23 cellular contexts compared by ENCODE assay signal in genomic region chr5:92741906-92742305, GRCh38.
"Had no signal": no experiment of that assay in that cellular context is flagged by ENCODE, and none has a peak within 500 bp of the region (broad histone marks: within the 10 kb centered on the region; RNA-seq: fewer than 3 reads in every experiment).

No MANE protein-coding gene starts in this region.

- H3K36me3 ChIP-seq: gastroesophageal sphincter, heart left ventricle, neural progenitor cell, prostate gland, right atrium auricular region, tibial artery, upper lobe of right lung, uterus had no signal

- H3K9ac ChIP-seq: neural progenitor cell had no signal

- H3K9me3 ChIP-seq: gastroesophageal sphincter, prostate gland, testis, tibial artery, upper lobe of right lung, uterus had no signal

- H3K4me2 ChIP-seq: hepatocyte, neural progenitor cell had no signal

- H2AFZ ChIP-seq: hepatocyte, neural progenitor cell had no signal

- H3K79me2 ChIP-seq: hepatocyte had no signal

- DNase-seq: dorsolateral prefrontal cortex; effector CD4-positive, alpha-beta T cell; foreskin fibroblast; heart left ventricle; immature natural killer cell; mesenchymal stem cell; midbrain; naive thymus-derived CD4-positive, alpha-beta T cell; stimulated activated CD4-positive, alpha-beta T cell treated with anti-CD3 and anti-CD28 coated beads, Interleukin-2, amount 100 ng/mL, for 24 hours; stimulated activated CD4-positive, alpha-beta T cell treated with anti-CD3 and anti-CD28 coated beads, Interleukin-4, amount 100 ng/mL, for 24 hours; stimulated activated naive CD8-positive, alpha-beta T cell treated with anti-CD3 and anti-CD28 coated beads, Interleukin-15, Interleukin-2, amounts not matched to agents 100 U/mL and 50 U/mL, for 24 hours; substantia nigra; testis; tibial artery; upper lobe of right lung; uterus had no signal

- H3K27ac ChIP-seq: dorsolateral prefrontal cortex, epithelial cell of prostate, gastroesophageal sphincter, heart left ventricle, hepatocyte, neural progenitor cell, prostate gland, right atrium auricular region, testis, tibial artery, upper lobe of right lung, uterus had no signal

- H3K4me3 ChIP-seq: dorsolateral prefrontal cortex, gastroesophageal sphincter, heart left ventricle, hepatocyte, lung, neural progenitor cell, prostate gland, right atrium auricular region, testis, tibial artery, upper lobe of right lung, uterus had no signal

- H3K27me3 ChIP-seq: dorsolateral prefrontal cortex, gastroesophageal sphincter, heart left ventricle, hepatocyte, neural progenitor cell, right atrium auricular region, testis, tibial artery, upper lobe of right lung, uterus had no signal

- H3K4me1 ChIP-seq: gastroesophageal sphincter, heart left ventricle, neural progenitor cell, prostate gland, right atrium auricular region, testis, tibial artery, upper lobe of right lung, uterus had no signal
